Comparison of ENCODE assay signal across 8 cellular contexts in the genomic region with DNA sequence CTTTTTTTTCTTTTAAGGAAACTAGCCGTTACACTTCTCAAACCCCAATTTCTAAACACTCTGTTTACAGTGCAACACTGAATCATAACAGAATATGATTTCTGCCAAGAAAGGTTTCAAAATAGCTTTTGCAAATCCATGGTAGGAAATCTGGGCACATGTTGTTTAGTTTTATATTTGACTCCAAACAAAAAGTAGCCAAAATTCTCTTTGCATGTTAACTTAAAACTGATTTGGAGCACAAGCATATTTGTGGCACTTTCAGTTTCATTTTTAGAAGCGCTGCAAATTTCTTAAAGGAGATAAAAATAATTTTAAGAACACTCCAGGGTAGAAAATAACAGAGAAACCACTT.
A peak's percentile ranks its signal among the peaks of the same experiment; 100 is the strongest.
DNase-seq lines count a peak whose midpoint lies in the region; ATAC-seq and TF ChIP-seq lines count a peak whose summit lies in the region.

No MANE protein-coding gene starts in this region.

- peaks cover 18% of the 10 kb centered on the region for H3K36me3 ChIP-seq in ACC112 (ENCODE audit: insufficient read depth, low read length)
- H3K36me3 ChIP-seq in SJSA1: no peaks in the 10 kb centered on the region

- H3K4me3 ChIP-seq in ACC112 (ENCODE audit: low read depth, low read length) (peak overlapping the region; percentile 77), SJSA1 (peak overlapping the region; percentile 32), fibroblast of the aortic adventitia (ENCODE audit: low read depth, low read length) (peak overlapping the region; percentile 60)

- H3K4me1 ChIP-seq in ACC112 (ENCODE audit: control insufficient read depth, insufficient read depth, low read length, unreplicated experiment) (peaks cover 20% of the 10 kb centered on the region), SJSA1 (replicated peaks) (peaks cover 13% of the 10 kb centered on the region)

- H3K27ac ChIP-seq in ACC112 (ENCODE audit: low read depth, low read length) (peak overlapping the region; percentile 90), SJSA1 (peak overlapping the region; percentile 54)

- H3K27me3 ChIP-seq in ACC112 (ENCODE audit: insufficient read depth, low read length) (no peaks in the 10 kb centered on the region), SJSA1 (replicated peaks) (no peaks in the 10 kb centered on the region)

- no peaks in the 10 kb centered on the region for H3K9me3 ChIP-seq in SJSA1 (replicated peaks)

- no peaks in the 10 kb centered on the region for H3K79me2 ChIP-seq in ACC112 (ENCODE audit: control insufficient read depth, insufficient read depth, low read length, unreplicated experiment)

- DNase-seq in SJSA1 (ENCODE audit: low read depth in 1 of 2, low spot score in 2 of 2) (peak in 1 of 2 experiments; percentile 36), fibroblast of the aortic adventitia (ENCODE audit: low read depth) (peak; percentile 57), smooth muscle cell of the brain vasculature (ENCODE audit: low read depth, low spot score) (peak; percentile 17), NCI-H524 (lab: John Stamatoyannopoulos, UW) (no peak)

- peak; percentile 7 for ATAC-seq in GM19467 (IDR thresholded peaks at IDR 0.05; ENCODE audit: unreplicated experiment)
- no peak for ATAC-seq in HG03342 (IDR thresholded peaks at IDR 0.05; ENCODE audit: unreplicated experiment)
- no peak for ATAC-seq in GM18520 (IDR thresholded peaks at IDR 0.05; ENCODE audit: unreplicated experiment)

- peak overlapping the region; percentile 98 for H2AFZ ChIP-seq in ACC112 (ENCODE audit: low read length, unreplicated experiment)

- no peak for TF ChIP-seq CTCF in fibroblast of the aortic adventitia (IDR thresholded peaks at IDR 0.05; ENCODE audit: insufficient read depth, low read length)

Comparison
In these comparisons a context has a peak if more than half of its experiments do, and no peak if none do; other contexts are left out.
1. DNase-seq: peak in fibroblast of the aortic adventitia (single experiment) and smooth muscle cell of the brain vasculature (single experiment); none in NCI-H524 (0 of 2).
2. Peak in every context shown above with its lines, with median percentiles within 50 percentile points of each other: H3K4me3 ChIP-seq.